ENCODE assay signal across 1 cellular context in genomic region chr17:79831367-79832210, GRCh38.
TF ChIP-seq lines count a peak whose summit lies in the region.

No MANE protein-coding gene starts in this region.

TF ChIP-seq in SK-N-SH treated with all-trans-retinoic acid at 6 μM for 48 hours, 23 proteins besides CTCF, POLR2A, EP300 and RAD21 (continued from another document):
- no peak for TF ChIP-seq CREB5 (CRISPR knock-in tag; IDR thresholded peaks at IDR 0.05; ENCODE audit: low read depth)
